In genomic region chr18:75408554-75409506, GRCh38 we compare ENCODE assay signal across 8 cellular contexts. TPM values are rescaled to one million over a fixed set of nuclear protein-coding genes. Genes with fewer than 3 reads are reported as not detected.
DNase-seq lines count a peak whose midpoint lies in the region; ATAC-seq and TF ChIP-seq lines count a peak whose summit lies in the region.
"Had no signal": no experiment of that assay in that cellular context is flagged by ENCODE, and none has a peak within 500 bp of the region (broad histone marks: within the 10 kb centered on the region; RNA-seq: fewer than 3 reads in every experiment).

No MANE protein-coding gene starts in this region.

- H3K9me2 ChIP-seq in HCT116 (ENCODE audit: insufficient read depth) = no peaks in the 10 kb centered on the region

- H3K4me2 ChIP-seq in HCT116 (ENCODE audit: low read length) = peak overlapping the region; percentile 42

- 0 out of 6 replicates have a peak, but pooled peaks of 1 of the 3 experiments have one; percentile 3 for TF ChIP-seq CTCF in HCT116 (IDR thresholded peaks at IDR 0.05 in 2 of 3, conservative IDR thresholded peaks at IDR 0.05 in 1 of 3; ENCODE audit: borderline replicate concordance in 1 of 3, insufficient read depth in 1 of 3, low read depth in 2 of 3, low read length in 2 of 3)
- TF ChIP-seq CTCF in thyroid gland (IDR thresholded peaks at IDR 0.05) = no peak

- peak; percentile 32; the same call in 1 of the 2 replicates for TF ChIP-seq RAD21 in HCT116 (IDR thresholded peaks at IDR 0.05; ENCODE audit: low read depth)

- RAD21 ChIA-PET in HCT116 (lab: Charles Lee; ENCODE audit: low non-redundant PET in 1 of 2, low total read pairs in 2 of 2, uncharacterized antibody in 2 of 2, unreplicated experiment in 2 of 2) = no interaction called here

- H3K27me3 ChIP-seq in HCT116 (ENCODE audit: insufficient read depth, low read length) = peaks cover 31% of the 10 kb centered on the region; the same call in 1 of the 2 replicates
- H3K27me3 ChIP-seq in thyroid gland = no peaks in the 10 kb centered on the region

- intact Hi-C loops in HCT116 (cut with micrococcal nuclease) = loop anchor here (5.0 kb wide), 1 partner anchor 197 kb away; the partner anchor contains the start of gene TSHZ1
- intact Hi-C loops in thyroid gland (cut with DNase I) = no loop called here

- BruUV-seq in HCT116 (replicated peaks; lab: Mats Ljungman, UMichigan) = no TSS peak

- CTCF ChIA-PET in HCT116 (lab: Charles Lee) = no interaction called here

- H3K79me2 ChIP-seq in HCT116 (ENCODE audit: insufficient read depth, low read length) = no peaks in the 10 kb centered on the region

- H3K9ac ChIP-seq in HCT116 (ENCODE audit: low read length) = peak overlapping the region; percentile 10; the same call in 1 of the 2 replicates

- H3K36me3 ChIP-seq in HCT116 (ENCODE audit: control insufficient read depth in 1 of 2, insufficient read depth in 2 of 2, low read length in 2 of 2) (no peaks in the 10 kb centered on the region), thyroid gland (no peaks in the 10 kb centered on the region)

- WGBS in thyroid gland, 2 donors = 83 to 93% methylated on average over 10 of the region's 10 CpGs

- H3K4me1 ChIP-seq in HCT116 (ENCODE audit: control insufficient read depth in 1 of 2, insufficient read depth in 2 of 2, low read length in 2 of 2) (peaks cover 14 to 25% of the 10 kb centered on the region in 2 experiments), thyroid gland (no peaks in the 10 kb centered on the region)

- no peaks in the 10 kb centered on the region for H4K20me1 ChIP-seq in HCT116 (ENCODE audit: insufficient read depth)

- TF ChIP-seq POLR2A in HCT116 (IDR thresholded peaks at IDR 0.05; ENCODE audit: borderline replicate concordance, extremely low read depth, insufficient read depth, insufficient read length) (no peak), thyroid gland (IDR thresholded peaks at IDR 0.05) (no peak)

- H2AFZ ChIP-seq in HCT116 (ENCODE audit: low read depth, low read length, poor library complexity, severe bottlenecking) = peak overlapping the region; percentile 46

- H3K27ac ChIP-seq in HCT116 (ENCODE audit: low read depth, low read length) (no peak overlapping the region), thyroid gland (no peak overlapping the region)

- ATAC-seq in HCT116 = peak; percentile 95
- ATAC-seq in HG03097 (IDR thresholded peaks at IDR 0.05; ENCODE audit: low FRiP score, unreplicated experiment) = no peak

- H3K9me3 ChIP-seq in HCT116 (ENCODE audit: control insufficient read depth in 1 of 2, insufficient read depth in 1 of 2, low read depth in 1 of 2, low read length in 2 of 2) (no peaks in the 10 kb centered on the region), thyroid gland (no peaks in the 10 kb centered on the region)

- POLR2A ChIA-PET in HCT116 (lab: Charles Lee) = no interaction called here

- H3K4me3 ChIP-seq in HCT116 (replicated peaks in 1 of 2; ENCODE audit: low read depth in 1 of 2, low read length in 2 of 2) (no peak overlapping the region), thyroid gland (replicated peaks in 1 of 3) (no peak overlapping the region)

- DNase-seq in HCT116 (ENCODE audit: low read depth, low spot score) (peak; percentile 98), OCI-M1 (lab: John Stamatoyannopoulos, UW) (peak; percentile 16), dedifferentiated amniotic fluid mesenchymal stem cell (ENCODE audit: extremely low spot score) (peak; percentile 85), thyroid gland (no peak), putamen (ENCODE audit: low spot score) (no peak)
- DNase-seq in stimulated activated CD4-positive, alpha-beta T cell treated with anti-CD3 and anti-CD28 coated beads, Interleukin-4, amount 100 ng/mL, for 1 hour = peak; percentile 11

TF ChIP-seq in HCT116, 20 proteins besides CTCF, POLR2A, EP300 and RAD21:
- TF ChIP-seq JUND (IDR thresholded peaks at IDR 0.05) (peak; percentile 99), ZFX (IDR thresholded peaks at IDR 0.05) (0 out of 2 replicates have a peak, but pooled peaks have one; percentile 28), POLR2AphosphoS5 (IDR thresholded peaks at IDR 0.05; ENCODE audit: low read depth, low read length) (peak; percentile 54), SP1 (IDR thresholded peaks at IDR 0.05; ENCODE audit: low read depth) (peak; percentile 95), MAX (IDR thresholded peaks at IDR 0.05) (peak; percentile 90), ZBTB33 (IDR thresholded peaks at IDR 0.05; ENCODE audit: extremely low read depth, insufficient replicate concordance, low read length) (peak; percentile 65), CBX3 (IDR thresholded peaks at IDR 0.05; ENCODE audit: low read depth) (peak; percentile 96), ELF1 (IDR thresholded peaks at IDR 0.05; ENCODE audit: borderline replicate concordance, low read depth) (no peak), CEBPB (IDR thresholded peaks at IDR 0.05; ENCODE audit: low read depth) (peak; percentile 98), YY1 (IDR thresholded peaks at IDR 0.05; ENCODE audit: extremely low read depth, insufficient replicate concordance, low read depth, low read length) (no peak), SRF (IDR thresholded peaks at IDR 0.05; ENCODE audit: low read depth) (peak; percentile 84), EZH2 (IDR thresholded peaks at IDR 0.05) (no peak), TCF7L2 (IDR thresholded peaks at IDR 0.05; ENCODE audit: borderline replicate concordance, extremely low read depth, insufficient read depth, insufficient read length) (peak; percentile 87), ATF3 (IDR thresholded peaks at IDR 0.05) (peak; percentile 91), EGR1 (IDR thresholded peaks at IDR 0.05; ENCODE audit: low read depth) (0 out of 2 replicates have a peak, but pooled peaks have one; percentile 23), FOSL1 (IDR thresholded peaks at IDR 0.05; ENCODE audit: low read depth) (peak; percentile 99), ZNF274 (IDR thresholded peaks at IDR 0.05; ENCODE audit: low read depth, low read length) (no peak), REST (IDR thresholded peaks at IDR 0.05; ENCODE audit: low read depth) (no peak), SIN3A (IDR thresholded peaks at IDR 0.05; ENCODE audit: low read depth) (peak; percentile 96)

RNA-seq across cellular contexts. Expression of gene SMIM21, which starts 18.7 kb away (rescaled TPM):
- total RNA-seq in HCT116 (2021; ENCODE audit: unreplicated experiment) (not detected), thyroid gland (not detected)
- not detected in 2 replicates for polyA plus RNA-seq in HCT116 (2012)
- total RNA-seq: activated CD8-positive, alpha-beta memory T cell treated with anti-CD3 and anti-CD28 coated beads for 36 hours had no signal

Comparison
In these comparisons a context has a peak if more than half of its experiments do, and no peak if none do; other contexts are left out.
1. DNase-seq: peak in HCT116 (single experiment), OCI-M1 (single experiment), dedifferentiated amniotic fluid mesenchymal stem cell (single experiment) and stimulated activated CD4-positive, alpha-beta T cell treated with anti-CD3 and anti-CD28 coated beads, Interleukin-4, amount 100 ng/mL, for 1 hour (single experiment); none in thyroid gland (0 of 2) and putamen (single experiment).